In the genomic region with DNA sequence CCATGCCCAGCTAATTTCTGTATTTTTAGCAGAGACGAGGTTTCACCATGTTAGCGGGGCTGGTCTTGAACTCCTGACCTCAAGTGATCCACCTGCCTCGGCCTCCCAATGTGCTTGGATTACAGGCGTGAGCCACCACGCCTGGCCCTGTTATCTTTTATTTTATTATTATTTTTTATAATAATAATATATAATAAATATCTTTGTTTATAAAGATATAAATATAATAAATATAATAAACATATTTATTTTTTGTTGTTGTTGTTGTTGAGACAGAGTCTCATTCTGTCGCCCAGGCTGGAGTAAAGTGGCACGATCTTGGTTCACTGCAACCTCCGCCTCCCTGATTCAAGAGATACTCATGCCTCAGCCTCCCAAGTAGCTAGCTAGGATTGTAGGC, we compare ENCODE assay signal across 24 cellular contexts. TPM values are rescaled to one million over a fixed set of nuclear protein-coding genes. Genes with fewer than 3 reads are reported as not detected.
A peak's percentile ranks its signal among the peaks of the same experiment; 100 is the strongest.
DNase-seq lines count a peak whose midpoint lies in the region; ATAC-seq and TF ChIP-seq lines count a peak whose summit lies in the region.
"Had no signal": no experiment of that assay in that cellular context is flagged by ENCODE, and none has a peak within 500 bp of the region (broad histone marks: within the 10 kb centered on the region; RNA-seq: fewer than 3 reads in every experiment).

No MANE protein-coding gene starts in this region.

- peaks cover 35 to 38% of the 10 kb centered on the region in 2 donors for H3K4me1 Mint-ChIP-seq in natural killer cell treated with Interleukin-12 subunit alpha and Interleukin-12 subunit beta and Interleukin-15 and Interleukin-18, amount 100 ng/mL, for 72 hours (ENCODE audit: low read depth in 2 of 2)
- H3K4me1 Mint-ChIP-seq in natural killer cell (peaks cover 11 to 12% of the 10 kb centered on the region in 2 donors), WTC11 (peaks cover 3% of the 10 kb centered on the region), chondrocyte (ENCODE audit: low read depth) (peaks cover 12% of the 10 kb centered on the region)

- H3K9me3 Mint-ChIP-seq in natural killer cell treated with Interleukin-12 subunit alpha and Interleukin-12 subunit beta and Interleukin-15 and Interleukin-18, amount 100 ng/mL, for 72 hours, result peaks cover 2% of the 10 kb centered on the region
- H3K9me3 Mint-ChIP-seq in natural killer cell (no peaks in the 10 kb centered on the region), WTC11 (no peaks in the 10 kb centered on the region), chondrocyte (ENCODE audit: low read depth) (no peaks in the 10 kb centered on the region)
- H3K9me3 Mint-ChIP-seq: CD4-positive, CD25-positive, alpha-beta regulatory T cell had no signal

- peak overlapping the region; percentile 8 for H3K4me3 Mint-ChIP-seq in natural killer cell treated with Interleukin-12 subunit alpha and Interleukin-12 subunit beta and Interleukin-15 and Interleukin-18, amount 100 ng/mL, for 72 hours
- no peak overlapping the region for H3K4me3 Mint-ChIP-seq in natural killer cell
- H3K4me3 Mint-ChIP-seq in WTC11, result no peak overlapping the region
- H3K4me3 Mint-ChIP-seq in chondrocyte (ENCODE audit: unreplicated experiment), result no peak overlapping the region

- no peaks in the 10 kb centered on the region for H3K36me3 Mint-ChIP-seq in natural killer cell treated with Interleukin-12 subunit alpha and Interleukin-12 subunit beta and Interleukin-15 and Interleukin-18, amount 100 ng/mL, for 72 hours
- H3K36me3 Mint-ChIP-seq in natural killer cell (no peaks in the 10 kb centered on the region), WTC11 (no peaks in the 10 kb centered on the region), chondrocyte (ENCODE audit: low read depth) (no peaks in the 10 kb centered on the region)
- H3K36me3 Mint-ChIP-seq: CD4-positive, CD25-positive, alpha-beta regulatory T cell had no signal

- H3K27ac ChIP-seq in substantia nigra (ENCODE audit: low read depth, low read length, poor library complexity, severe bottlenecking), result no peak overlapping the region
- H3K27ac ChIP-seq: esophagus squamous epithelium, left lung, prostate gland, thoracic aorta, uterus had no signal

- CTCF ChIA-PET in WTC11 (lab: Charles Lee), result interaction anchor here (0.6 to 4.0 kb wide), 5 partner anchors 28 to 1544 kb away, joined by 3 to 19 read pairs (median 4); no protein-coding TSS in a partner anchor

- peaks cover 0 to 4% of the 10 kb centered on the region in 2 donors for H3K27me3 Mint-ChIP-seq in natural killer cell treated with Interleukin-12 subunit alpha and Interleukin-12 subunit beta and Interleukin-15 and Interleukin-18, amount 100 ng/mL, for 72 hours
- peaks cover 0 to 3% of the 10 kb centered on the region in 2 donors for H3K27me3 Mint-ChIP-seq in natural killer cell (ENCODE audit: low read depth in 2 of 2)
- H3K27me3 Mint-ChIP-seq in WTC11 (ENCODE audit: low read depth), result peaks cover 18% of the 10 kb centered on the region
- peaks cover 17% of the 10 kb centered on the region for H3K27me3 Mint-ChIP-seq in chondrocyte (ENCODE audit: low read depth)

- peak overlapping the region; percentile 31 to 66 for H3K27ac Mint-ChIP-seq in natural killer cell treated with Interleukin-12 subunit alpha and Interleukin-12 subunit beta and Interleukin-15 and Interleukin-18, amount 100 ng/mL, for 72 hours
- H3K27ac Mint-ChIP-seq in natural killer cell, result no peak overlapping the region
- H3K27ac Mint-ChIP-seq in WTC11, result no peak overlapping the region
- H3K27ac Mint-ChIP-seq in chondrocyte (ENCODE audit: unreplicated experiment), result no peak overlapping the region

- TF ChIP-seq CTCF in natural killer cell (IDR thresholded peaks at IDR 0.05) (no peak), WTC11 (IDR thresholded peaks at IDR 0.05) (no peak), chondrocyte (IDR thresholded peaks at IDR 0.05) (no peak)

- POLR2A ChIA-PET in WTC11 (lab: Charles Lee), result interaction anchor here (0.8 kb wide), 1 partner anchor 126 kb away, joined by 4 read pairs; no protein-coding TSS in a partner anchor

- ATAC-seq in natural killer cell treated with Interleukin-12 subunit alpha and Interleukin-12 subunit beta and Interleukin-15 and Interleukin-18, amount 100 ng/mL, for 72 hours, result no peak
- ATAC-seq in natural killer cell (no peak), WTC11 (no peak), HG03039 (IDR thresholded peaks at IDR 0.05; ENCODE audit: unreplicated experiment) (no peak)

- intact Hi-C loops in natural killer cell (cut with micrococcal nuclease), result no loop called here

- DNase-seq in natural killer cell treated with Interleukin-12 subunit alpha and Interleukin-12 subunit beta and Interleukin-15 and Interleukin-18, amount 100 ng/mL, for 72 hours (ENCODE audit: low spot score), result no peak
- DNase-seq in natural killer cell (no peak), WTC11 (ENCODE audit: low spot score) (no peak), chondrocyte (ENCODE audit: low spot score) (peak; percentile 9), inferior parietal cortex (ENCODE audit: extremely low spot score) (no peak), substantia nigra (lab: John Stamatoyannopoulos, UW) (no peak)
- DNase-seq: CD4-positive, CD25-positive, alpha-beta regulatory T cell; central memory CD4-positive, alpha-beta T cell; dermis blood vessel endothelial cell; EL; esophagus squamous epithelium; foreskin melanocyte; hypothalamus; Karpas-422; left lung; mesendoderm; NCI-H1436 treated with DMSO at 0.1 percent for 48 hours; NCI-H82; SK-N-SH; T-helper 9 cell; uterus had no signal

TF ChIP-seq in WTC11, 78 proteins besides CTCF, POLR2A, EP300 and RAD21:
- TF ChIP-seq, protein P1, sequence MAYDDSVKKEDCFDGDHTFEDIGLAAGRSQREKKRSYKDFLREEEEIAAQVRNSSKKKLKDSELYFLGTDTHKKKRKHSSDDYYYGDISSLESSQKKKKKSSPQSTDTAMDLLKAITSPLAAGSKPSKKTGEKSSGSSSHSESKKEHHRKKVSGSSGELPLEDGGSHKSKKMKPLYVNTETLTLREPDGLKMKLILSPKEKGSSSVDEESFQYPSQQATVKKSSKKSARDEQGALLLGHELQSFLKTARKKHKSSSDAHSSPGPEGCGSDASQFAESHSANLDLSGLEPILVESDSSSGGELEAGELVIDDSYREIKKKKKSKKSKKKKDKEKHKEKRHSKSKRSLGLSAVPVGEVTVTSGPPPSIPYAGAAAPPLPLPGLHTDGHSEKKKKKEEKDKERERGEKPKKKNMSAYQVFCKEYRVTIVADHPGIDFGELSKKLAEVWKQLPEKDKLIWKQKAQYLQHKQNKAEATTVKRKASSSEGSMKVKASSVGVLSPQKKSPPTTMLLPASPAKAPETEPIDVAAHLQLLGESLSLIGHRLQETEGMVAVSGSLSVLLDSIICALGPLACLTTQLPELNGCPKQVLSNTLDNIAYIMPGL (CRISPR knock-in tag; IDR thresholded peaks at IDR 0.05), result no peak
- TF ChIP-seq HMGA2 (CRISPR knock-in tag; IDR thresholded peaks at IDR 0.05), result peak; percentile 95

RNA-seq across cellular contexts. Expression of gene RNF157, which starts 7.0 kb away (rescaled TPM):
- 100 to 1,000 TPM in 1 of 2 donors, 10 to 100 TPM in 1; 46.6 to 124 TPM for total RNA-seq in natural killer cell treated with Interleukin-12 subunit alpha and Interleukin-12 subunit beta and Interleukin-15 and Interleukin-18, amount 100 ng/mL, for 72 hours
- total RNA-seq in natural killer cell (1 to 10 TPM; 4.9 to 9.1 (median 8.5) TPM), WTC11 (2021) (11.2 to 15.1 TPM (median 13.7 TPM) in 3 replicates), chondrocyte (1.1 to 1.5 TPM (median 1.4 TPM) in 3 replicates)

RNA-seq across cellular contexts. Expression of gene UBALD2, which starts 17.8 kb away (rescaled TPM):
- total RNA-seq in natural killer cell treated with Interleukin-12 subunit alpha and Interleukin-12 subunit beta and Interleukin-15 and Interleukin-18, amount 100 ng/mL, for 72 hours, result 100 to 1,000 TPM; 216 to 262 TPM
- total RNA-seq in natural killer cell (100 to 1,000 TPM; 171 to 287 (median 189) TPM), WTC11 (2021) (24.4 to 30.3 TPM (median 28.2 TPM) in 3 replicates), chondrocyte (6.7 to 14.1 TPM (median 13.2 TPM) in 3 replicates)

Comparison
In these comparisons a context has a peak if more than half of its experiments do, and no peak if none do; other contexts are left out.
1. H3K27ac Mint-ChIP-seq: peak in natural killer cell treated with Interleukin-12 subunit alpha and Interleukin-12 subunit beta and Interleukin-15 and Interleukin-18, amount 100 ng/mL, for 72 hours (2 of 2); none in natural killer cell (0 of 2), WTC11 (single experiment) and chondrocyte (single experiment).